1 cellular context compared by ENCODE assay signal in genomic region chr12:11651377-11651776, GRCh38.
TF ChIP-seq lines count a peak whose summit lies in the region.

No MANE protein-coding gene starts in this region.

TF ChIP-seq in K562, 482 proteins besides CTCF, POLR2A, EP300 and RAD21 (continued from another document):
- TF ChIP-seq, protein P1, sequence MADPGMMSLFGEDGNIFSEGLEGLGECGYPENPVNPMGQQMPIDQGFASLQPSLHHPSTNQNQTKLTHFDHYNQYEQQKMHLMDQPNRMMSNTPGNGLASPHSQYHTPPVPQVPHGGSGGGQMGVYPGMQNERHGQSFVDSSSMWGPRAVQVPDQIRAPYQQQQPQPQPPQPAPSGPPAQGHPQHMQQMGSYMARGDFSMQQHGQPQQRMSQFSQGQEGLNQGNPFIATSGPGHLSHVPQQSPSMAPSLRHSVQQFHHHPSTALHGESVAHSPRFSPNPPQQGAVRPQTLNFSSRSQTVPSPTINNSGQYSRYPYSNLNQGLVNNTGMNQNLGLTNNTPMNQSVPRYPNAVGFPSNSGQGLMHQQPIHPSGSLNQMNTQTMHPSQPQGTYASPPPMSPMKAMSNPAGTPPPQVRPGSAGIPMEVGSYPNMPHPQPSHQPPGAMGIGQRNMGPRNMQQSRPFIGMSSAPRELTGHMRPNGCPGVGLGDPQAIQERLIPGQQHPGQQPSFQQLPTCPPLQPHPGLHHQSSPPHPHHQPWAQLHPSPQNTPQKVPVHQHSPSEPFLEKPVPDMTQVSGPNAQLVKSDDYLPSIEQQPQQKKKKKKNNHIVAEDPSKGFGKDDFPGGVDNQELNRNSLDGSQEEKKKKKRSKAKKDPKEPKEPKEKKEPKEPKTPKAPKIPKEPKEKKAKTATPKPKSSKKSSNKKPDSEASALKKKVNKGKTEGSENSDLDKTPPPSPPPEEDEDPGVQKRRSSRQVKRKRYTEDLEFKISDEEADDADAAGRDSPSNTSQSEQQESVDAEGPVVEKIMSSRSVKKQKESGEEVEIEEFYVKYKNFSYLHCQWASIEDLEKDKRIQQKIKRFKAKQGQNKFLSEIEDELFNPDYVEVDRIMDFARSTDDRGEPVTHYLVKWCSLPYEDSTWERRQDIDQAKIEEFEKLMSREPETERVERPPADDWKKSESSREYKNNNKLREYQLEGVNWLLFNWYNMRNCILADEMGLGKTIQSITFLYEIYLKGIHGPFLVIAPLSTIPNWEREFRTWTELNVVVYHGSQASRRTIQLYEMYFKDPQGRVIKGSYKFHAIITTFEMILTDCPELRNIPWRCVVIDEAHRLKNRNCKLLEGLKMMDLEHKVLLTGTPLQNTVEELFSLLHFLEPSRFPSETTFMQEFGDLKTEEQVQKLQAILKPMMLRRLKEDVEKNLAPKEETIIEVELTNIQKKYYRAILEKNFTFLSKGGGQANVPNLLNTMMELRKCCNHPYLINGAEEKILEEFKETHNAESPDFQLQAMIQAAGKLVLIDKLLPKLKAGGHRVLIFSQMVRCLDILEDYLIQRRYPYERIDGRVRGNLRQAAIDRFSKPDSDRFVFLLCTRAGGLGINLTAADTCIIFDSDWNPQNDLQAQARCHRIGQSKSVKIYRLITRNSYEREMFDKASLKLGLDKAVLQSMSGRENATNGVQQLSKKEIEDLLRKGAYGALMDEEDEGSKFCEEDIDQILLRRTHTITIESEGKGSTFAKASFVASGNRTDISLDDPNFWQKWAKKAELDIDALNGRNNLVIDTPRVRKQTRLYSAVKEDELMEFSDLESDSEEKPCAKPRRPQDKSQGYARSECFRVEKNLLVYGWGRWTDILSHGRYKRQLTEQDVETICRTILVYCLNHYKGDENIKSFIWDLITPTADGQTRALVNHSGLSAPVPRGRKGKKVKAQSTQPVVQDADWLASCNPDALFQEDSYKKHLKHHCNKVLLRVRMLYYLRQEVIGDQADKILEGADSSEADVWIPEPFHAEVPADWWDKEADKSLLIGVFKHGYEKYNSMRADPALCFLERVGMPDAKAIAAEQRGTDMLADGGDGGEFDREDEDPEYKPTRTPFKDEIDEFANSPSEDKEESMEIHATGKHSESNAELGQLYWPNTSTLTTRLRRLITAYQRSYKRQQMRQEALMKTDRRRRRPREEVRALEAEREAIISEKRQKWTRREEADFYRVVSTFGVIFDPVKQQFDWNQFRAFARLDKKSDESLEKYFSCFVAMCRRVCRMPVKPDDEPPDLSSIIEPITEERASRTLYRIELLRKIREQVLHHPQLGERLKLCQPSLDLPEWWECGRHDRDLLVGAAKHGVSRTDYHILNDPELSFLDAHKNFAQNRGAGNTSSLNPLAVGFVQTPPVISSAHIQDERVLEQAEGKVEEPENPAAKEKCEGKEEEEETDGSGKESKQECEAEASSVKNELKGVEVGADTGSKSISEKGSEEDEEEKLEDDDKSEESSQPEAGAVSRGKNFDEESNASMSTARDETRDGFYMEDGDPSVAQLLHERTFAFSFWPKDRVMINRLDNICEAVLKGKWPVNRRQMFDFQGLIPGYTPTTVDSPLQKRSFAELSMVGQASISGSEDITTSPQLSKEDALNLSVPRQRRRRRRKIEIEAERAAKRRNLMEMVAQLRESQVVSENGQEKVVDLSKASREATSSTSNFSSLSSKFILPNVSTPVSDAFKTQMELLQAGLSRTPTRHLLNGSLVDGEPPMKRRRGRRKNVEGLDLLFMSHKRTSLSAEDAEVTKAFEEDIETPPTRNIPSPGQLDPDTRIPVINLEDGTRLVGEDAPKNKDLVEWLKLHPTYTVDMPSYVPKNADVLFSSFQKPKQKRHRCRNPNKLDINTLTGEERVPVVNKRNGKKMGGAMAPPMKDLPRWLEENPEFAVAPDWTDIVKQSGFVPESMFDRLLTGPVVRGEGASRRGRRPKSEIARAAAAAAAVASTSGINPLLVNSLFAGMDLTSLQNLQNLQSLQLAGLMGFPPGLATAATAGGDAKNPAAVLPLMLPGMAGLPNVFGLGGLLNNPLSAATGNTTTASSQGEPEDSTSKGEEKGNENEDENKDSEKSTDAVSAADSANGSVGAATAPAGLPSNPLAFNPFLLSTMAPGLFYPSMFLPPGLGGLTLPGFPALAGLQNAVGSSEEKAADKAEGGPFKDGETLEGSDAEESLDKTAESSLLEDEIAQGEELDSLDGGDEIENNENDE (IDR thresholded peaks at IDR 0.05; ENCODE audit: low read depth, low read length): no peak
TF ChIP-seq in K562: peak in this region for 0.
